ENCODE assay signal across 15 cellular contexts in the genomic region with DNA sequence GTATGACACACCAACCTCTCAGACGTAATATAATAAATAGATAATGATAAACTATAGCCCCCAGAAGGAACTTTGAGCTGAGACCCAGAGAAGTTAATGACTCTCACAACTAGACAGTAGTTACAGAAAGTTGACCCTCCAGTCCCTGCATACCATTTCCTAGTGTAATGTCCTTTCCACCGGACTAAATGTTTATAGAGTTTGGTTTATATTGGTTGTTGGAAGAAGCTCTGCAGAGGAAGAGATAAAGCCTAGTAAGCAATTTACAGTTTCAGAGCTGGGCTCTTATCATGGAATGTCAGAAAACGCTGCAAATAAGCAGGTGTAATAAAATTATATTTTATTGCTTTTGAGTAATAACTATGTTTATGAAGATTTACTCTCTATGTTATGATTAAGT.
DNase-seq lines count a peak whose midpoint lies in the region; ATAC-seq and TF ChIP-seq lines count a peak whose summit lies in the region.
"Had no signal": no experiment of that assay in that cellular context is flagged by ENCODE, and none has a peak within 500 bp of the region (broad histone marks: within the 10 kb centered on the region; RNA-seq: fewer than 3 reads in every experiment).

No MANE protein-coding gene starts in this region.

- no peak for ATAC-seq in GM18858 (IDR thresholded peaks at IDR 0.05; ENCODE audit: unreplicated experiment)
- ATAC-seq: HepG2 had no signal

- no peak overlapping the region for H3K4me3 Mint-ChIP-seq in Calu3 (ENCODE audit: low read depth, unreplicated experiment)
- no peak overlapping the region for H3K4me3 Mint-ChIP-seq in nephron
- H3K4me3 Mint-ChIP-seq: CD8-positive, alpha-beta memory T cell had no signal

- CTCF ChIA-PET in Calu3 (lab: Charles Lee), result no interaction called here

- BruUV-seq in Calu3 (replicated peaks; lab: Mats Ljungman, UMichigan), result no TSS peak

- DNase-seq in Calu3 (no peak), OCI-M1 (lab: John Stamatoyannopoulos, UW) (peak; percentile 15), fibroblast of villous mesenchyme (ENCODE audit: low read depth) (peak; percentile 5), foreskin melanocyte (no peak)
- DNase-seq in stimulated activated CD4-positive, alpha-beta T cell treated with anti-CD3 and anti-CD28 coated beads, Interleukin-2, amount 100 ng/mL, for 48 hours, result no peak
- DNase-seq: 8988T; AML-193; Caco-2; CD8-positive, alpha-beta memory T cell; GF-D8; GM23248 had no signal

- intact Hi-C loops in Calu3 (cut with micrococcal nuclease; ENCODE audit: unreplicated experiment), result no loop called here

- H3K4me1 Mint-ChIP-seq in Calu3 (ENCODE audit: low read depth, unreplicated experiment), result peaks cover 22% of the 10 kb centered on the region
- peaks cover 13% of the 10 kb centered on the region for H3K4me1 Mint-ChIP-seq in nephron
- H3K4me1 Mint-ChIP-seq: CD8-positive, alpha-beta memory T cell had no signal

- TF ChIP-seq CTCF in Calu3 (IDR thresholded peaks at IDR 0.05; ENCODE audit: unreplicated experiment), result no peak
- TF ChIP-seq CTCF in fibroblast of villous mesenchyme (IDR thresholded peaks at IDR 0.05; ENCODE audit: insufficient read depth, low read depth, low read length), result no peak
- no peak for TF ChIP-seq CTCF in nephron (IDR thresholded peaks at IDR 0.05; ENCODE audit: unreplicated experiment in 3 of 3)

- no peak overlapping the region for H3K4me3 ChIP-seq in fibroblast of villous mesenchyme (ENCODE audit: low read depth, low read length)
- H3K4me3 ChIP-seq: BLaER1, GM23248 had no signal

- H3K27me3 Mint-ChIP-seq in Calu3 (ENCODE audit: unreplicated experiment) (no peaks in the 10 kb centered on the region), nephron (ENCODE audit: low read depth) (no peaks in the 10 kb centered on the region)
- H3K27me3 Mint-ChIP-seq: CD8-positive, alpha-beta memory T cell had no signal

- H3K36me3 Mint-ChIP-seq in Calu3 (ENCODE audit: insufficient read depth, unreplicated experiment) (no peaks in the 10 kb centered on the region), nephron (ENCODE audit: low read depth) (no peaks in the 10 kb centered on the region)
- H3K36me3 Mint-ChIP-seq: CD8-positive, alpha-beta memory T cell had no signal

- H3K27ac Mint-ChIP-seq in Calu3 (ENCODE audit: unreplicated experiment), result peak overlapping the region; percentile 3
- peak overlapping the region; percentile 41 to 67 (median 43) for H3K27ac Mint-ChIP-seq in nephron
- H3K27ac Mint-ChIP-seq: CD8-positive, alpha-beta memory T cell had no signal

- H3K9me3 Mint-ChIP-seq in Calu3 (ENCODE audit: low read depth, unreplicated experiment) (no peaks in the 10 kb centered on the region), nephron (no peaks in the 10 kb centered on the region)

Comparison
In these comparisons a context has a peak if more than half of its experiments do, and no peak if none do; other contexts are left out.
1. DNase-seq: peak in OCI-M1 (single experiment) and fibroblast of villous mesenchyme (single experiment); none in Calu3 (single experiment), foreskin melanocyte (single experiment) and stimulated activated CD4-positive, alpha-beta T cell treated with anti-CD3 and anti-CD28 coated beads, Interleukin-2, amount 100 ng/mL, for 48 hours (0 of 2).